In the genomic region with DNA sequence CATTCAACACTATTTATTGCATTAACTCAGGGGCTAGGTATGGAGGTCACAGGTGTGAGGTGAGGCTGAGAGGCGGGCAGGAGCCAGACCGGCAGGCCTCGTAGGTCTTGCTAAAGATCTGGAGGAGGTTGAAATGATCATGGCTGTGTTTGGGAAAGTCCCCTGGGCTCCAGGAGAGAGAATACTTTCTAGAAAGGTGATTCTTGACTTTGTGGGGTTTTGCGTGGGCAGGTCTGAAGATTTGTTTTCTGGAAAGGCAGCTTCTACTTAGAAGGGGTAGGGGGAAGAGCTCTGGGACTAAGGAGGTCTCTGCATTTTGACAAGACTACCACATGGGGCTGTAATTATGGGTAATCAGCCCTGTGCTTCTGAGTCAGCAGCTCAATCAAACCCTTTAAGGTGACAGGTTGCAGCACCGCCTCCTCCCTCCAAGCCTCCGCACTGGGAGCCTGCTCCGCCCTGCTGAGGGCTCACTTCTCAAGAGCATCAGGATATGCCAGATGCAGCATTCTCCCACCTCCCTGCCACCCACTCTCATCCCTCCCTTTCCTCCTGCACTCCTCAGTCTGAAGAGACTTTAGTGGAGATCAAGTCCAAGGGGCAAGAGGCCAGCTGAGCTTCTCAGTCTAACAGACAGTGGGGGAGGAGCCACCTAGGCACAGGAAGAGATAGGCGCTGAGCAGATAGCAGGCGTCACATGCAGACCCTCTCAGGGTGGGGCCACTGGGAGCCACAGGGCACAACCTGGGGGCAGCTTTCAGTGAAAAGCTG, we compare ENCODE assay signal across 12 cellular contexts. TPM values are rescaled to one million over a fixed set of nuclear protein-coding genes. Genes with fewer than 3 reads are reported as not detected.
A peak's percentile ranks its signal among the peaks of the same experiment; 100 is the strongest.
DNase-seq lines count a peak whose midpoint lies in the region; ATAC-seq, FAIRE-seq and TF ChIP-seq lines count a peak whose summit lies in the region.
"Had no signal": no experiment of that assay in that cellular context is flagged by ENCODE, and none has a peak within 500 bp of the region (broad histone marks: within the 10 kb centered on the region; RNA-seq: fewer than 3 reads in every experiment).

No MANE protein-coding gene starts in this region.

- CTCF ChIA-PET in A673 (lab: Charles Lee): no interaction called here

- no TSS peak for BruUV-seq in A673 (replicated peaks; lab: Mats Ljungman, UMichigan)

- no peak overlapping the region for H3K27ac Mint-ChIP-seq in activated T-cell treated with anti-CD3 and anti-CD28 coated beads, Interleukin-2, amount 50 U/mL, for 72 hours
- H3K27ac Mint-ChIP-seq: activated naive CD8-positive, alpha-beta T cell treated with anti-CD3 and anti-CD28 coated beads, Interleukin-2, amount 10 ng/mL, durations not matched to agents 7 days and 5 days had no signal

- peaks cover 6% of the 10 kb centered on the region for H3K4me1 Mint-ChIP-seq in activated T-cell treated with anti-CD3 and anti-CD28 coated beads, Interleukin-2, amount 50 U/mL, for 72 hours (ENCODE audit: low read depth)
- H3K4me1 Mint-ChIP-seq: activated naive CD8-positive, alpha-beta T cell treated with anti-CD3 and anti-CD28 coated beads, Interleukin-2, amount 10 ng/mL, durations not matched to agents 7 days and 5 days had no signal

- no peak overlapping the region for H3K4me3 ChIP-seq in A673 (ENCODE audit: low read depth, low read length, poor library complexity, severe bottlenecking)
- H3K4me3 ChIP-seq: psoas muscle, uterus had no signal

- no peak overlapping the region for H3K4me3 Mint-ChIP-seq in activated T-cell treated with anti-CD3 and anti-CD28 coated beads, Interleukin-2, amount 50 U/mL, for 72 hours
- H3K4me3 Mint-ChIP-seq: activated naive CD8-positive, alpha-beta T cell treated with anti-CD3 and anti-CD28 coated beads, Interleukin-2, amount 10 ng/mL, durations not matched to agents 7 days and 5 days had no signal

- TF ChIP-seq CTCF in A673 (conservative IDR thresholded peaks at IDR 0.05; ENCODE audit: low read depth, low read length): no peak

- H3K27ac ChIP-seq in A673 (ENCODE audit: low read depth, low read length, poor library complexity, severe bottlenecking): no peak overlapping the region
- H3K27ac ChIP-seq: psoas muscle, uterus had no signal

- POLR2A ChIA-PET in A673 (lab: Charles Lee; ENCODE audit: low non-redundant PET): no interaction called here

- no peaks in the 10 kb centered on the region for H3K9me3 ChIP-seq in A673 (ENCODE audit: low read depth, low read length, poor library complexity, severe bottlenecking)
- H3K9me3 ChIP-seq: psoas muscle, uterus had no signal

- peak; percentile 70 to 74 for ATAC-seq in activated T-cell treated with anti-CD3 and anti-CD28 coated beads, Interleukin-2, amount 50 U/mL, for 72 hours (replicated peaks in 1 of 2)
- no peak for ATAC-seq in GM18502 (IDR thresholded peaks at IDR 0.05; ENCODE audit: poor library complexity, unreplicated experiment)
- ATAC-seq: psoas muscle had no signal

- no peaks in the 10 kb centered on the region for H3K36me3 ChIP-seq in A673 (ENCODE audit: insufficient read depth, low read length, poor library complexity, severe bottlenecking)
- H3K36me3 ChIP-seq: uterus had no signal

- peaks cover 8% of the 10 kb centered on the region for H3K27me3 Mint-ChIP-seq in activated T-cell treated with anti-CD3 and anti-CD28 coated beads, Interleukin-2, amount 50 U/mL, for 72 hours (ENCODE audit: low read depth)

- DNase-seq in stimulated activated naive CD4-positive, alpha-beta T cell treated with Interleukin-2 at 50 U/mL for 16 hours (lab: John Stamatoyannopoulos, UW): peak; percentile 15
- no peak for DNase-seq in stimulated activated naive CD4-positive, alpha-beta T cell (lab: John Stamatoyannopoulos, UW)
- DNase-seq in activated T-cell treated with anti-CD3 and anti-CD28 coated beads, Interleukin-2, amount 50 U/mL, for 72 hours: peak; percentile 12 to 33
- peak; percentile 72 for DNase-seq in mesenteric fat pad (ENCODE audit: low spot score)
- DNase-seq in GF-D8 (lab: John Stamatoyannopoulos, UW): no peak
- DNase-seq in A673 (ENCODE audit: low spot score): no peak
- no peak for DNase-seq in GM19239 (ENCODE audit: insufficient read length, low spot score)
- DNase-seq: activated naive CD8-positive, alpha-beta T cell treated with anti-CD3 and anti-CD28 coated beads, Interleukin-2, amount 10 ng/mL, durations not matched to agents 7 days and 5 days; psoas muscle; uterus had no signal

- peaks cover 9% of the 10 kb centered on the region for H3K4me1 ChIP-seq in A673 (ENCODE audit: insufficient read depth, low read length, poor library complexity, severe bottlenecking)
- H3K4me1 ChIP-seq: psoas muscle, uterus had no signal

- intact Hi-C loops in A673 (cut with micrococcal nuclease; ENCODE audit: unreplicated experiment): no loop called here

- FAIRE-seq in GM19239 (lab: Jason Lieb, UNC): no peak

- no peaks in the 10 kb centered on the region for H3K9me3 Mint-ChIP-seq in activated T-cell treated with anti-CD3 and anti-CD28 coated beads, Interleukin-2, amount 50 U/mL, for 72 hours
- H3K9me3 Mint-ChIP-seq: activated naive CD8-positive, alpha-beta T cell treated with anti-CD3 and anti-CD28 coated beads, Interleukin-2, amount 10 ng/mL, durations not matched to agents 7 days and 5 days had no signal

- H3K36me3 Mint-ChIP-seq in activated T-cell treated with anti-CD3 and anti-CD28 coated beads, Interleukin-2, amount 50 U/mL, for 72 hours (ENCODE audit: insufficient read depth in 2 of 2): no peaks in the 10 kb centered on the region
- H3K36me3 Mint-ChIP-seq: activated naive CD8-positive, alpha-beta T cell treated with anti-CD3 and anti-CD28 coated beads, Interleukin-2, amount 10 ng/mL, durations not matched to agents 7 days and 5 days had no signal

- H3K27me3 ChIP-seq in A673 (replicated peaks; ENCODE audit: insufficient read depth, low read depth, low read length, poor library complexity): no peaks in the 10 kb centered on the region
- H3K27me3 ChIP-seq: uterus had no signal

RNA-seq across cellular contexts. Expression of a gene that starts 30.5 kb away (rescaled TPM):
- total RNA-seq in activated T-cell treated with anti-CD3 and anti-CD28 coated beads, Interleukin-2, amount 50 U/mL, for 72 hours: 1 to 10 TPM; 8.0 to 8.6 TPM
- total RNA-seq in mesenteric fat pad (33.6 TPM), A673 (2021) (5.1 and 12.2 TPM in 2 replicates)

RNA-seq across cellular contexts. Expression of a gene that starts 56.5 kb away (rescaled TPM):
- total RNA-seq in activated T-cell treated with anti-CD3 and anti-CD28 coated beads, Interleukin-2, amount 50 U/mL, for 72 hours: not detected
- total RNA-seq in mesenteric fat pad (0.19 TPM), A673 (2021) (not detected in 2 replicates)
- total RNA-seq: activated naive CD8-positive, alpha-beta T cell treated with anti-CD3 and anti-CD28 coated beads, Interleukin-2, amount 10 ng/mL, durations not matched to agents 7 days and 5 days; fibroblast of villous mesenchyme; psoas muscle had no signal

Comparison
In these comparisons a context has a peak if more than half of its experiments do, and no peak if none do; other contexts are left out.
1. DNase-seq: peak in stimulated activated naive CD4-positive, alpha-beta T cell treated with Interleukin-2 at 50 U/mL for 16 hours (single experiment), activated T-cell treated with anti-CD3 and anti-CD28 coated beads, Interleukin-2, amount 50 U/mL, for 72 hours (2 of 2) and mesenteric fat pad (single experiment); none in stimulated activated naive CD4-positive, alpha-beta T cell (0 of 6), GF-D8 (single experiment), A673 (single experiment) and GM19239 (single experiment).